8 cellular contexts compared by ENCODE assay signal in the genomic region with DNA sequence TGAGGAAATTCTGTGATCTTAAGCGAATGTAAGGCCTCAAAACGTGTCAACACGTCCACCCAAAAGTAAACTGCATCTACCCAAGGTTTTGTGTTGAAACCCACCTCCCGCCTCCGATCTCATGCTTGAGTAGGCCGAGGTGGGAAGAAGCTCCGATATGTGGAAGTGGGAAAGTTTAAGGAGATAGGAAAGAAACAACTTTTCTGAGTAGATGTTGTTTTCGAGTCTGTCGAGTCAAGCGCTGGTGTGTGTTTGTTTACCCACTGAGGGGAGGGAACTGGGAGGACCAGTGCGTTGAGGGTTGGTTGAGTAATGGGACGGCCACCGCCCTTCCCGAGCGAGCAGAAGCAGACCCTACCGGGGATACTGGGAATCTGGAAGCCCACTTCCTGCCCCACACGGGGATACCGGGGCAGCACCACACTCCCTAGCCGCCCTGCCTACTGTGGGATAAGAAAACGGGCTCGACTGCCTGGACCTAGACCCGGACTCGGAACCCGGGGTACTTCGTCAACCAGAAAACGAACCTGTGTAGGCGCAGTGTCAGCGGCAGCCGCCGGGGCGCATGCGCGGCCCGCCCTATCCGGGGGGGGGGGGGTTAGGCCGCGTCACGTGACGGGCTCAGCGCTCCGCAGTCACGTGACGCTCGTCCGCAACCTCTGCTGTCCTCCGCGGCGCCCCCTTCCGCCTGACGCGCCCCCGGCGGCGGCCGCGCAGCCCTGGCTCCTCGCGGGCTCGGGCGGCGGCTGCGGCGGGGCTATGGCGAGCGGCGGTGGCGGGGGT. TPM values are rescaled to one million over a fixed set of nuclear protein-coding genes. Genes with fewer than 3 reads are reported as not detected.
A peak's percentile ranks its signal among the peaks of the same experiment; 100 is the strongest.
DNase-seq lines count a peak whose midpoint lies in the region; ATAC-seq and TF ChIP-seq lines count a peak whose summit lies in the region.

A gene with protein sequence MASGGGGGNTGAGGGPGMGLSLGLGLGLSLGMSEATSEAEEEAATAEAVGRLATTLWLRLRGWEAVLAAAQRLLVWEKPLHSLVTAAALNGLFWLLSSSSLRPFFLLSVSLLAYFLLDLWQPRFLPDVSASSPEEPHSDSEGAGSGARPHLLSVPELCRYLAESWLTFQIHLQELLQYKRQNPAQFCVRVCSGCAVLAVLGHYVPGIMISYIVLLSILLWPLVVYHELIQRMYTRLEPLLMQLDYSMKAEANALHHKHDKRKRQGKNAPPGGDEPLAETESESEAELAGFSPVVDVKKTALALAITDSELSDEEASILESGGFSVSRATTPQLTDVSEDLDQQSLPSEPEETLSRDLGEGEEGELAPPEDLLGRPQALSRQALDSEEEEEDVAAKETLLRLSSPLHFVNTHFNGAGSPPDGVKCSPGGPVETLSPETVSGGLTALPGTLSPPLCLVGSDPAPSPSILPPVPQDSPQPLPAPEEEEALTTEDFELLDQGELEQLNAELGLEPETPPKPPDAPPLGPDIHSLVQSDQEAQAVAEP (plus strand): TSS at position 682 of the 783 bp plus-strand sequence. CDS start 78 bp downstream, at position 760.

- H4K20me1 ChIP-seq in DOHH2 (ENCODE audit: control insufficient read depth, insufficient read depth, low read depth, low read length) (0 out of 2 replicates have a peak, but pooled peaks cover 5% of the 10 kb centered on the region), Loucy (ENCODE audit: insufficient read depth, low read length, poor library complexity, severe bottlenecking) (peaks cover 32% of the 10 kb centered on the region), neural progenitor cell (ENCODE audit: low read depth) (peaks cover 18% of the 10 kb centered on the region)

- H3K9ac ChIP-seq in Loucy (ENCODE audit: low read depth, low read length, poor library complexity, severe bottlenecking) (peak within 1 kb of the TSS; percentile 85), neural progenitor cell (peak within 1 kb of the TSS; percentile 62), subcutaneous abdominal adipose tissue (ENCODE audit: low read length in 5 of 5) (peak within 1 kb of the TSS; percentile 89 to 92 (median 91))

- peaks cover 21% of the 10 kb centered on the region for H3K36me3 Mint-ChIP-seq in neural progenitor cell

- H3K36me3 ChIP-seq in DOHH2 (ENCODE audit: control insufficient read depth, low read length) (peaks cover 73% of the 10 kb centered on the region), Loucy (ENCODE audit: insufficient read depth, low read length) (peaks cover 30% of the 10 kb centered on the region; the same call in 1 of the 2 replicates), neural progenitor cell (no peaks in the 10 kb centered on the region), subcutaneous abdominal adipose tissue (ENCODE audit: control insufficient read depth in 5 of 5, insufficient read depth in 5 of 5, low read length in 5 of 5) (peaks cover 0 to 57% (median 56%) of the 10 kb centered on the region in 5 donors)

- H3K27me3 ChIP-seq in DOHH2 (ENCODE audit: control insufficient read depth, low read length) (no peaks in the 10 kb centered on the region), Loucy (ENCODE audit: insufficient read depth, low read length, poor library complexity, severe bottlenecking) (no peaks in the 10 kb centered on the region), neural progenitor cell (no peaks in the 10 kb centered on the region), subcutaneous abdominal adipose tissue (ENCODE audit: control insufficient read depth in 5 of 5, insufficient read depth in 4 of 5, low read length in 5 of 5) (no peaks in the 10 kb centered on the region)

- peaks cover 14% of the 10 kb centered on the region for H3F3A ChIP-seq in DOHH2 (ENCODE audit: control insufficient read depth, insufficient read depth)
- peaks cover 9% of the 10 kb centered on the region; the same call in 1 of the 2 replicates for H3F3A ChIP-seq in Loucy (ENCODE audit: low read depth)
- H3F3A ChIP-seq in neural progenitor cell (ENCODE audit: low read depth): peaks cover 25% of the 10 kb centered on the region

- peak; percentile 37 for ATAC-seq in GM21825 (IDR thresholded peaks at IDR 0.05; ENCODE audit: unreplicated experiment)

- H3K4me1 Mint-ChIP-seq in neural progenitor cell: peaks cover 22% of the 10 kb centered on the region

- H3K4me2 ChIP-seq in DOHH2 (ENCODE audit: low read length): peak within 1 kb of the TSS; percentile 95
- H3K4me2 ChIP-seq in Loucy (ENCODE audit: low read depth, low read length, poor library complexity, severe bottlenecking): peak within 1 kb of the TSS; percentile 92
- H3K4me2 ChIP-seq in neural progenitor cell: peak within 1 kb of the TSS; percentile 90

- H3K4me3 ChIP-seq in DOHH2 (ENCODE audit: low read length): peak within 1 kb of the TSS; percentile 96
- peak within 1 kb of the TSS; percentile 97 for H3K4me3 ChIP-seq in Loucy (ENCODE audit: low read length, poor library complexity, severe bottlenecking)
- peak within 1 kb of the TSS; percentile 79 to 97 for H3K4me3 ChIP-seq in foreskin fibroblast (ENCODE audit: low read depth in 1 of 2, low read length in 2 of 2)
- H3K4me3 ChIP-seq in neural progenitor cell: peak within 1 kb of the TSS; percentile 66
- peak within 1 kb of the TSS; percentile 78 to 97 (median 86) for H3K4me3 ChIP-seq in subcutaneous abdominal adipose tissue (ENCODE audit: low read depth in 1 of 5, low read length in 5 of 5)

- TF ChIP-seq CTCF in DOHH2 (IDR thresholded peaks at IDR 0.05; ENCODE audit: low read depth, low read length, poor library complexity, severe bottlenecking) (no peak), Loucy (conservative IDR thresholded peaks at IDR 0.05; ENCODE audit: low read length) (no peak; the same call in 1 of the 2 replicates), foreskin fibroblast (IDR thresholded peaks at IDR 0.05; ENCODE audit: low read depth, low read length) (no peak), neural progenitor cell (IDR thresholded peaks at IDR 0.05) (peak; percentile 57)

- H3K4me1 ChIP-seq in DOHH2 (ENCODE audit: control insufficient read depth, low read length) (peaks cover 28% of the 10 kb centered on the region), Loucy (ENCODE audit: insufficient read depth, low read length, poor library complexity, severe bottlenecking) (peaks cover 42% of the 10 kb centered on the region), neural progenitor cell (peaks cover 14% of the 10 kb centered on the region), subcutaneous abdominal adipose tissue (ENCODE audit: control insufficient read depth in 5 of 5, insufficient read depth in 5 of 5, low read length in 5 of 5) (peaks cover 2 to 47% (median 38%) of the 10 kb centered on the region in 5 donors)

- H3K9me3 Mint-ChIP-seq in neural progenitor cell: no peaks in the 10 kb centered on the region

- H3K27ac Mint-ChIP-seq in neural progenitor cell: peak within 1 kb of the TSS; percentile 26

- H3K27ac ChIP-seq in DOHH2 (ENCODE audit: low read depth, low read length) (peak within 1 kb of the TSS; percentile 99), neural progenitor cell (peak within 1 kb of the TSS; percentile 1), subcutaneous abdominal adipose tissue (ENCODE audit: low read depth, low read length) (peak within 1 kb of the TSS; percentile 93)

- H3K9me2 ChIP-seq in DOHH2 (replicated peaks; ENCODE audit: control insufficient read depth, low read length) (no peaks in the 10 kb centered on the region), Loucy (replicated peaks; ENCODE audit: low read depth, low read length) (no peaks in the 10 kb centered on the region)

- H3K9me3 ChIP-seq in DOHH2 (ENCODE audit: control insufficient read depth, insufficient read depth, low read length): no peaks in the 10 kb centered on the region
- no peaks in the 10 kb centered on the region for H3K9me3 ChIP-seq in Loucy (ENCODE audit: insufficient read depth, low read depth, low read length)
- H3K9me3 ChIP-seq in neural progenitor cell (ENCODE audit: low read depth): no peaks in the 10 kb centered on the region
- no peaks in the 10 kb centered on the region for H3K9me3 ChIP-seq in subcutaneous abdominal adipose tissue (ENCODE audit: control insufficient read depth in 5 of 5, low read length in 5 of 5)

- H3K79me2 ChIP-seq in DOHH2 (ENCODE audit: control insufficient read depth, low read length): peaks cover 42% of the 10 kb centered on the region
- peaks cover 62% of the 10 kb centered on the region for H3K79me2 ChIP-seq in Loucy (ENCODE audit: insufficient read depth, low read length)
- peaks cover 24% of the 10 kb centered on the region for H3K79me2 ChIP-seq in neural progenitor cell (ENCODE audit: low read depth)

- H2AFZ ChIP-seq in Loucy (ENCODE audit: low read length) (peak within 1 kb of the TSS; percentile 80), neural progenitor cell (replicated peaks) (peak within 1 kb of the TSS; percentile 89)

- H3K4me3 Mint-ChIP-seq in neural progenitor cell: peak within 1 kb of the TSS; percentile 97

- peak; percentile 27 for DNase-seq in SIG-M5 (lab: John Stamatoyannopoulos, UW)
- DNase-seq in activated gamma-delta T cell (lab: John Stamatoyannopoulos, UW): peak; percentile 80
- DNase-seq in foreskin fibroblast: peak; percentile 88 to 98
- peak; percentile 97 for DNase-seq in neural progenitor cell (ENCODE audit: low spot score)

- peaks cover 4% of the 10 kb centered on the region for H3K27me3 Mint-ChIP-seq in neural progenitor cell (ENCODE audit: insufficient read depth, low read depth)

RNA-seq across cellular contexts. Expression of the gene that starts here (rescaled TPM):
- total RNA-seq in neural progenitor cell (ENCODE audit: low replicate concordance): 32.9 and 53.5 TPM in 2 replicates

Comparison
In these comparisons a context has a peak if more than half of its experiments do, and no peak if none do; other contexts are left out.
1. Peak in every context shown above with its lines: DNase-seq, ATAC-seq, H3K4me3 ChIP-seq and H3K27ac ChIP-seq.
2. H3K27ac ChIP-seq: peak in every context shown above with its lines; median percentile 99 in DOHH2; 93 in subcutaneous abdominal adipose tissue; 1 in neural progenitor cell.
3. DNase-seq: peak in every context shown above with its lines; median percentile 97 in neural progenitor cell; 93 in foreskin fibroblast; 80 in activated gamma-delta T cell; 27 in SIG-M5.